Comparison of ENCODE assay signal across 15 cellular contexts in the genomic region with DNA sequence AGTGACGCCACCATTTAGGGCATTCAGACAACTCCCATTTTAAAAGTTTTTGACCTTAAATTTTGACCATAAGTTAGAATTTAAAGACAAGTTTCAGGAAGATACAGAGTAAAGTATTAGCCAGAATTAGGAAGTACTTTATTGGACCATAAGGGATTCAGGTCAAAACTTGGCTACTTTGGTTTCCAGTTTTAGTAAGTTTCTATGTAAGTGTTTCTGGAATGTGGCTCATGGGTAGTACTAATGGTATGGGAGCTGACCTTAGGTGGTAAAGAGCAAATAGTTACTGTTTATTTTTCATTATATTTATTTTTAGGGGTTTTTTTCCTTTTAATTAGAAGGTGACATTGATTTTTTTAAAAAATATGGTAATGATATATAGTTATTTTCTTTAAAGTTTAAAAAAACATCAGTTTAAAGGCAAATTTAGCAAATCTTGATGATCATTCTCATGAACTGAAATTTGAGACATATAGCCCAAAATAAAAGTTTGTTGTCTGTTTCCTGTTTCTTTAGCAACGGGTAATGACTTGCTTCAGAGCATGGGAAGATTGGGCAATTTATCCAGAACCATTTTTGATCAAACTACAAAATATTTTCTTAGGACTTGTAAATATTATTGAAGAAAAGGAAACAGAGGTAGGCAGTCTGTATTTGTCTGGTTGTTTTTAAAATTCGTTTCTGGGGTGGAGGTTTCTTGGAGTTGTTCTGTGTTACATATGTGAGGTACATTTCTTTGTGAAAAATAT. TPM values are rescaled to one million over a fixed set of nuclear protein-coding genes. Genes with fewer than 3 reads are reported as not detected.
DNase-seq lines count a peak whose midpoint lies in the region; ATAC-seq, FAIRE-seq and TF ChIP-seq lines count a peak whose summit lies in the region.
"Had no signal": no experiment of that assay in that cellular context is flagged by ENCODE, and none has a peak within 500 bp of the region (broad histone marks: within the 10 kb centered on the region; RNA-seq: fewer than 3 reads in every experiment).

No MANE protein-coding gene starts in this region.

- no peaks in the 10 kb centered on the region for H3K4me1 ChIP-seq in smooth muscle cell (ENCODE audit: low read depth)

- TF ChIP-seq CTCF in smooth muscle cell (IDR thresholded peaks at IDR 0.05; ENCODE audit: borderline replicate concordance, insufficient read depth, poor library complexity, severe bottlenecking): no peak

- H4K20me1 ChIP-seq in smooth muscle cell (ENCODE audit: low read depth): no peaks in the 10 kb centered on the region

- H3K4me3 ChIP-seq in smooth muscle cell: no peak overlapping the region
- H3K4me3 ChIP-seq: stomach had no signal

- peak overlapping the region; percentile 27 for H3K27ac Mint-ChIP-seq in activated T-helper 17 cell treated with anti-CD3 and anti-CD28 coated beads, Interleukin-2, amount 50 U/mL, for 72 hours
- H3K27ac Mint-ChIP-seq in immature natural killer cell: peak overlapping the region in 5 of 6 donors; percentile 18 to 63 (median 45)
- H3K27ac Mint-ChIP-seq: brain had no signal

- H3K4me3 Mint-ChIP-seq in activated T-helper 17 cell treated with anti-CD3 and anti-CD28 coated beads, Interleukin-2, amount 50 U/mL, for 72 hours: no peak overlapping the region
- no peak overlapping the region for H3K4me3 Mint-ChIP-seq in immature natural killer cell
- H3K4me3 Mint-ChIP-seq: brain had no signal

- no peak overlapping the region for H3K4me2 ChIP-seq in smooth muscle cell

- peak; percentile 14 for FAIRE-seq in GM19239 (lab: Jason Lieb, UNC)

- H3K9me3 Mint-ChIP-seq in activated T-helper 17 cell treated with anti-CD3 and anti-CD28 coated beads, Interleukin-2, amount 50 U/mL, for 72 hours: no peaks in the 10 kb centered on the region
- H3K9me3 Mint-ChIP-seq in immature natural killer cell: no peaks in the 10 kb centered on the region
- H3K9me3 Mint-ChIP-seq: brain; naive thymus-derived CD8-positive, alpha-beta T cell had no signal

- no peak for ATAC-seq in activated T-helper 17 cell treated with anti-CD3 and anti-CD28 coated beads, Interleukin-2, amount 50 U/mL, for 72 hours (replicated peaks)
- ATAC-seq: PC-3, sciatic nerve had no signal

- no peaks in the 10 kb centered on the region for H3K9me3 ChIP-seq in smooth muscle cell (replicated peaks; ENCODE audit: low read depth)
- H3K9me3 ChIP-seq: stomach had no signal

- H3K36me3 Mint-ChIP-seq in activated T-helper 17 cell treated with anti-CD3 and anti-CD28 coated beads, Interleukin-2, amount 50 U/mL, for 72 hours (ENCODE audit: low read depth): peaks cover 100% of the 10 kb centered on the region
- H3K36me3 Mint-ChIP-seq in immature natural killer cell: peaks cover 9 to 35% (median 21%) of the 10 kb centered on the region in 3 donors

- peak; percentile 11 for DNase-seq in AG20443 (ENCODE audit: low spot score)
- no peak for DNase-seq in GM19239 (ENCODE audit: insufficient read length, low spot score)
- no peak for DNase-seq in immature natural killer cell
- no peak for DNase-seq in NK-92 (lab: John Stamatoyannopoulos, UW; ENCODE audit: unreplicated experiment)
- DNase-seq in DMS114 treated with DMSO at 0.1 percent for 48 hours (lab: John Stamatoyannopoulos, UW; ENCODE audit: unreplicated experiment): no peak
- DNase-seq in GM19238 (ENCODE audit: insufficient read length, low spot score): no peak
- DNase-seq in smooth muscle cell (lab: John Stamatoyannopoulos, UW; ENCODE audit: unreplicated experiment): no peak
- DNase-seq: activated CD4-positive, CD25-positive, alpha-beta regulatory T cell treated with anti-CD3 and anti-CD28 coated beads, Interleukin-2, amount 50 U/mL, for 72 hours; C1 segment of cervical spinal cord; naive thymus-derived CD8-positive, alpha-beta T cell; PC-3; stomach had no signal

- H3K4me1 Mint-ChIP-seq in activated T-helper 17 cell treated with anti-CD3 and anti-CD28 coated beads, Interleukin-2, amount 50 U/mL, for 72 hours: peaks cover 9% of the 10 kb centered on the region
- H3K4me1 Mint-ChIP-seq in immature natural killer cell: peaks cover 8 to 24% of the 10 kb centered on the region in 2 donors

- peaks cover 19% of the 10 kb centered on the region for H3K36me3 ChIP-seq in smooth muscle cell (ENCODE audit: low read depth)

- 94% methylated on average over 3 of the region's 3 CpGs for WGBS in smooth muscle cell (ENCODE audit: low lambda C conversion rate)

- H3K27ac ChIP-seq in smooth muscle cell (ENCODE audit: low read depth): no peak overlapping the region

- peaks cover 7% of the 10 kb centered on the region for H3K79me2 ChIP-seq in smooth muscle cell (ENCODE audit: low read depth)

- H3K27me3 ChIP-seq in smooth muscle cell (ENCODE audit: low read depth): no peaks in the 10 kb centered on the region
- H3K27me3 ChIP-seq: stomach had no signal

- no peaks in the 10 kb centered on the region for H3K27me3 Mint-ChIP-seq in activated T-helper 17 cell treated with anti-CD3 and anti-CD28 coated beads, Interleukin-2, amount 50 U/mL, for 72 hours
- H3K27me3 Mint-ChIP-seq in immature natural killer cell (ENCODE audit: low read depth in 3 of 3): peaks cover 0 to 2% (median 1%) of the 10 kb centered on the region in 3 donors
- H3K27me3 Mint-ChIP-seq: brain; naive thymus-derived CD8-positive, alpha-beta T cell had no signal

- H3K9ac ChIP-seq in smooth muscle cell (ENCODE audit: low read depth): no peak overlapping the region

- no peak overlapping the region for H2AFZ ChIP-seq in smooth muscle cell (ENCODE audit: low read depth)

- H3F3A ChIP-seq in smooth muscle cell (ENCODE audit: low read depth): peaks cover 5% of the 10 kb centered on the region

RNA-seq across cellular contexts. Expression of gene U2SURP, which starts 34.3 kb away (rescaled TPM):
- 100 to 1,000 TPM; 147 to 161 TPM for total RNA-seq in activated T-helper 17 cell treated with anti-CD3 and anti-CD28 coated beads, Interleukin-2, amount 50 U/mL, for 72 hours
- 100 to 1,000 TPM in 1 of 3 donors, 10 to 100 TPM in 2; 82.7 to 120 (median 86.0) TPM for polyA plus RNA-seq in immature natural killer cell
- total RNA-seq in smooth muscle cell: 80.4 and 90.1 TPM in 2 replicates
- 49.0 and 53.8 TPM in 2 replicates for polyA plus RNA-seq in smooth muscle cell
